8 cellular contexts compared by ENCODE assay signal in genomic region chr1:12067900-12068821, GRCh38. TPM values are rescaled to one million over a fixed set of nuclear protein-coding genes. Genes with fewer than 3 reads are reported as not detected.
DNase-seq lines count a peak whose midpoint lies in the region; ATAC-seq and TF ChIP-seq lines count a peak whose summit lies in the region.

No MANE protein-coding gene starts in this region.

- no peak for TF ChIP-seq CTCF in GM06990 (IDR thresholded peaks at IDR 0.05; ENCODE audit: insufficient read depth, low read length, poor library complexity, severe bottlenecking)

- H3K27ac Mint-ChIP-seq in activated T-helper 1 cell treated with anti-CD3 and anti-CD28 coated beads, Interleukin-12 subunit alpha, Interleukin-12 subunit beta, Interleukin-2, Interleukin-4 antibody, amounts not matched to agents 30 ng/mL and 10 ng/mL and 1 ng/mL, durations not matched to agents 14 hours and 24 hours and 36 hours = peak overlapping the region; percentile 94
- H3K27ac Mint-ChIP-seq in naive thymus-derived CD8-positive, alpha-beta T cell = no peak overlapping the region

- H3K4me1 ChIP-seq in mesodermal cell (ENCODE audit: control insufficient read depth, insufficient read depth, low read length, poor library complexity, severe bottlenecking) = peaks cover 23% of the 10 kb centered on the region

- H3K27me3 ChIP-seq in GM06990 (replicated peaks; ENCODE audit: control insufficient read depth, insufficient read depth, low read length) = no peaks in the 10 kb centered on the region

- H3K36me3 ChIP-seq in GM06990 (ENCODE audit: control insufficient read depth, insufficient read depth, low read length) (peaks cover 12% of the 10 kb centered on the region), mesodermal cell (ENCODE audit: control insufficient read depth, insufficient read depth, low read length) (no peaks in the 10 kb centered on the region)

- H3K27ac ChIP-seq in mesodermal cell (ENCODE audit: low read depth, low read length, severe bottlenecking) = peak overlapping the region; percentile 86

- peak overlapping the region; percentile 73 for H3K4me3 Mint-ChIP-seq in activated T-helper 1 cell treated with anti-CD3 and anti-CD28 coated beads, Interleukin-12 subunit alpha, Interleukin-12 subunit beta, Interleukin-2, Interleukin-4 antibody, amounts not matched to agents 30 ng/mL and 10 ng/mL and 1 ng/mL, durations not matched to agents 14 hours and 24 hours and 36 hours
- peak overlapping the region in 1 of 10 donors; percentile 8 for H3K4me3 Mint-ChIP-seq in naive thymus-derived CD8-positive, alpha-beta T cell

- POLR2A ChIA-PET in HEK293T (lab: Yijun Ruan, JAX) = interaction anchor here (0.6 to 1.2 kb wide), 3 partner anchors 49 to 159 kb away, joined by 3 to 4 read pairs (median 3); no protein-coding TSS in a partner anchor
- POLR2A ChIA-PET in naive thymus-derived CD8-positive, alpha-beta T cell (lab: Charles Lee) = no interaction called here

- H3K9me3 ChIP-seq in mesodermal cell (ENCODE audit: control insufficient read depth, low read length) = no peaks in the 10 kb centered on the region

- peaks cover 68% of the 10 kb centered on the region for H3K4me1 Mint-ChIP-seq in activated T-helper 1 cell treated with anti-CD3 and anti-CD28 coated beads, Interleukin-12 subunit alpha, Interleukin-12 subunit beta, Interleukin-2, Interleukin-4 antibody, amounts not matched to agents 30 ng/mL and 10 ng/mL and 1 ng/mL, durations not matched to agents 14 hours and 24 hours and 36 hours (ENCODE audit: low read depth)
- H3K4me1 Mint-ChIP-seq in naive thymus-derived CD8-positive, alpha-beta T cell = peaks cover 6 to 32% (median 25%) of the 10 kb centered on the region in 4 donors

- CTCF ChIA-PET in HEK293T (lab: Yijun Ruan, JAX) = interaction anchor here (1.0 to 1.3 kb wide), 2 partner anchors 11 to 56 kb away, joined by 3 to 4 read pairs; no protein-coding TSS in a partner anchor

- no peaks in the 10 kb centered on the region for H3K9me3 Mint-ChIP-seq in activated T-helper 1 cell treated with anti-CD3 and anti-CD28 coated beads, Interleukin-12 subunit alpha, Interleukin-12 subunit beta, Interleukin-2, Interleukin-4 antibody, amounts not matched to agents 30 ng/mL and 10 ng/mL and 1 ng/mL, durations not matched to agents 14 hours and 24 hours and 36 hours
- H3K9me3 Mint-ChIP-seq in naive thymus-derived CD8-positive, alpha-beta T cell = no peaks in the 10 kb centered on the region

- peaks cover 15% of the 10 kb centered on the region for H3K36me3 Mint-ChIP-seq in activated T-helper 1 cell treated with anti-CD3 and anti-CD28 coated beads, Interleukin-12 subunit alpha, Interleukin-12 subunit beta, Interleukin-2, Interleukin-4 antibody, amounts not matched to agents 30 ng/mL and 10 ng/mL and 1 ng/mL, durations not matched to agents 14 hours and 24 hours and 36 hours (ENCODE audit: low read depth)
- no peaks in the 10 kb centered on the region for H3K36me3 Mint-ChIP-seq in naive thymus-derived CD8-positive, alpha-beta T cell

- ATAC-seq in HG02610 (IDR thresholded peaks at IDR 0.05; ENCODE audit: unreplicated experiment) = peak; percentile 42
- ATAC-seq in naive thymus-derived CD8-positive, alpha-beta T cell = no peak
- no peak for ATAC-seq in HG02970 (IDR thresholded peaks at IDR 0.05; ENCODE audit: low FRiP score, unreplicated experiment)

- intact Hi-C loops in activated T-helper 1 cell treated with anti-CD3 and anti-CD28 coated beads, Interleukin-12 subunit alpha, Interleukin-12 subunit beta, Interleukin-2, Interleukin-4 antibody, amounts not matched to agents 30 ng/mL and 10 ng/mL and 1 ng/mL, durations not matched to agents 14 hours and 24 hours and 36 hours (cut with micrococcal nuclease) = loop anchor here (1.0 to 5.0 kb wide), 10 partner anchors 8 to 369 kb away; partner anchors contain the start of gene MIIP

- H3K4me3 ChIP-seq in GM06990 (replicated peaks; ENCODE audit: low read depth, low read length) (peak overlapping the region; percentile 95), mesodermal cell (ENCODE audit: extremely low read depth, insufficient read depth, low read length, poor library complexity, severe bottlenecking) (peak overlapping the region; percentile 14)

- peak; percentile 75 for DNase-seq in GM06990 (ENCODE audit: extremely low read depth, insufficient read length)
- peak; percentile 47 for DNase-seq in activated T-helper 1 cell treated with anti-CD3 and anti-CD28 coated beads, Interleukin-12 subunit alpha, Interleukin-12 subunit beta, Interleukin-2, Interleukin-4 antibody, amounts not matched to agents 30 ng/mL and 10 ng/mL and 1 ng/mL, durations not matched to agents 14 hours and 24 hours and 36 hours (ENCODE audit: low spot score)
- no peak for DNase-seq in germinal center (ENCODE audit: low spot score)
- DNase-seq in HEK293T (ENCODE audit: extremely low spot score) = no peak
- DNase-seq in naive thymus-derived CD8-positive, alpha-beta T cell = no peak

- peaks cover 2% of the 10 kb centered on the region for H3K27me3 Mint-ChIP-seq in activated T-helper 1 cell treated with anti-CD3 and anti-CD28 coated beads, Interleukin-12 subunit alpha, Interleukin-12 subunit beta, Interleukin-2, Interleukin-4 antibody, amounts not matched to agents 30 ng/mL and 10 ng/mL and 1 ng/mL, durations not matched to agents 14 hours and 24 hours and 36 hours (ENCODE audit: insufficient read depth)
- peaks cover 19 to 68% (median 44%) of the 10 kb centered on the region in 5 donors for H3K27me3 Mint-ChIP-seq in naive thymus-derived CD8-positive, alpha-beta T cell

- WGBS in mesodermal cell (ENCODE audit: insufficient coverage in 2 of 2), 2 experiments = 33 to 53% methylated on average over 4 to 7 of the region's 14 CpGs

TF ChIP-seq in HEK293T, 16 proteins besides CTCF, POLR2A, EP300 and RAD21:
- TF ChIP-seq FOXA1 (IDR thresholded peaks at IDR 0.05) (no peak), TARDBP (IDR thresholded peaks at IDR 0.05) (no peak), PKNOX1 (IDR thresholded peaks at IDR 0.05) (no peak), SUZ12 (IDR thresholded peaks at IDR 0.05) (no peak), L3MBTL2 (conservative IDR thresholded peaks at IDR 0.05) (no peak), NFRKB (IDR thresholded peaks at IDR 0.05) (no peak), BHLHE40 (IDR thresholded peaks at IDR 0.05; ENCODE audit: borderline replicate concordance) (no peak), FOXM1 (IDR thresholded peaks at IDR 0.05; ENCODE audit: borderline replicate concordance) (no peak), ZNF384 (IDR thresholded peaks at IDR 0.05) (no peak), CTBP1 (IDR thresholded peaks at IDR 0.05; ENCODE audit: borderline replicate concordance) (no peak), HDGF (IDR thresholded peaks at IDR 0.05; ENCODE audit: borderline replicate concordance) (no peak), ARNT (IDR thresholded peaks at IDR 0.05) (no peak), LEF1 (IDR thresholded peaks at IDR 0.05; ENCODE audit: borderline replicate concordance) (no peak), SP1 (IDR thresholded peaks at IDR 0.05) (no peak), FOXK2 (IDR thresholded peaks at IDR 0.05) (no peak), ELF4 (IDR thresholded peaks at IDR 0.05) (no peak)

RNA-seq across cellular contexts. Expression of gene TNFRSF8, which starts 5.1 kb away (rescaled TPM):
- total RNA-seq in activated T-helper 1 cell treated with anti-CD3 and anti-CD28 coated beads, Interleukin-12 subunit alpha, Interleukin-12 subunit beta, Interleukin-2, Interleukin-4 antibody, amounts not matched to agents 30 ng/mL and 10 ng/mL and 1 ng/mL, durations not matched to agents 14 hours and 24 hours and 36 hours = 26.9 and 27.9 TPM in 2 replicates
- polyA plus RNA-seq in mesodermal cell (2013, experiment 1 of 2) = 0.44 TPM
- 0.51 TPM for polyA plus RNA-seq in mesodermal cell (2013, experiment 2 of 2)
- not detected for total RNA-seq in naive thymus-derived CD8-positive, alpha-beta T cell
- polyA plus RNA-seq in naive thymus-derived CD8-positive, alpha-beta T cell = not detected

RNA-seq across cellular contexts. Expression of gene MIIP, which starts 48.9 kb away (rescaled TPM):
- 74.9 and 75.3 TPM in 2 replicates for total RNA-seq in activated T-helper 1 cell treated with anti-CD3 and anti-CD28 coated beads, Interleukin-12 subunit alpha, Interleukin-12 subunit beta, Interleukin-2, Interleukin-4 antibody, amounts not matched to agents 30 ng/mL and 10 ng/mL and 1 ng/mL, durations not matched to agents 14 hours and 24 hours and 36 hours
- 42.0 TPM for polyA plus RNA-seq in mesodermal cell (2013, experiment 1 of 2)
- 36.8 TPM for polyA plus RNA-seq in mesodermal cell (2013, experiment 2 of 2)
- 10 to 100 TPM; 31.1 to 32.4 TPM for total RNA-seq in naive thymus-derived CD8-positive, alpha-beta T cell
- polyA plus RNA-seq in naive thymus-derived CD8-positive, alpha-beta T cell = 10 to 100 TPM; 19.9 to 26.3 (median 22.1) TPM

Comparison
In these comparisons a context has a peak if more than half of its experiments do, and no peak if none do; other contexts are left out.
1. DNase-seq: peak in GM06990 (single experiment) and activated T-helper 1 cell treated with anti-CD3 and anti-CD28 coated beads, Interleukin-12 subunit alpha, Interleukin-12 subunit beta, Interleukin-2, Interleukin-4 antibody, amounts not matched to agents 30 ng/mL and 10 ng/mL and 1 ng/mL, durations not matched to agents 14 hours and 24 hours and 36 hours (single experiment); none in germinal center (single experiment), HEK293T (single experiment) and naive thymus-derived CD8-positive, alpha-beta T cell (0 of 10).
2. RNA of gene TNFRSF8, which starts 5.1 kb away (total RNA-seq): 26.9 to 27.9 TPM in activated T-helper 1 cell treated with anti-CD3 and anti-CD28 coated beads, Interleukin-12 subunit alpha, Interleukin-12 subunit beta, Interleukin-2, Interleukin-4 antibody, amounts not matched to agents 30 ng/mL and 10 ng/mL and 1 ng/mL, durations not matched to agents 14 hours and 24 hours and 36 hours; not detected in naive thymus-derived CD8-positive, alpha-beta T cell; every median in the first group is over 10 times any median in the second.